ENCODE assay signal across 6 cellular contexts in the genomic region with DNA sequence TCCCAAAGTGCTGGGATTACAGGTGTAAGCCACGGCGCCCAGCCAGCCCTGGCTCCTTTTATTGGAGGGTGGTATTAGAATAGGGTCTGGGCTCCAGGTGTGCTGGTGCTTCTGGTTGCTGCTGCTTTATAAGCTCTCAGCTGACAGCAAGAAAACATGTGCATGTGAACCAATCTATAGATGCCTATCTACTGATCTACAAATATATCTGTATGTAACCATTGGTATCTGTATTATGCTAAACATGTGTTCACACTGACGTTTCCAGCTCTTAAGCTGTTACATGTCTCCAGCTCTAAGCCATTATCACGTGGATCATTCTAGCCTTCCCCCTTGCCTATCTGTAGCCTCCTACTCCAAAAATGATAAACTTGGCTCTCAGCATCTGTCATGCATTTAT.
"Had no signal": no experiment of that assay in that cellular context is flagged by ENCODE, and none has a peak within 500 bp of the region (broad histone marks: within the 10 kb centered on the region; RNA-seq: fewer than 3 reads in every experiment).

No MANE protein-coding gene starts in this region.

- ATAC-seq: HepG2, K562 had no signal

- H3K4me3 Mint-ChIP-seq: IgD-negative memory B cell had no signal

- H3K36me3 Mint-ChIP-seq: IgD-negative memory B cell had no signal

- DNase-seq: IMR-90, KBM-7 had no signal

- H3K27ac ChIP-seq: HL-60 had no signal

- H3K27me3 Mint-ChIP-seq: IgD-negative memory B cell had no signal

- H3K4me3 ChIP-seq: K562 had no signal

- H3K9me3 Mint-ChIP-seq: IgD-negative memory B cell had no signal

- H3K27ac Mint-ChIP-seq: IgD-negative memory B cell had no signal
